Comparison of ENCODE assay signal across 8 cellular contexts in genomic region chr5:119452373-119453044, GRCh38. TPM values are rescaled to one million over a fixed set of nuclear protein-coding genes. Genes with fewer than 3 reads are reported as not detected.
A peak's percentile ranks its signal among the peaks of the same experiment; 100 is the strongest.
DNase-seq lines count a peak whose midpoint lies in the region; ATAC-seq and TF ChIP-seq lines count a peak whose summit lies in the region.

A gene with protein sequence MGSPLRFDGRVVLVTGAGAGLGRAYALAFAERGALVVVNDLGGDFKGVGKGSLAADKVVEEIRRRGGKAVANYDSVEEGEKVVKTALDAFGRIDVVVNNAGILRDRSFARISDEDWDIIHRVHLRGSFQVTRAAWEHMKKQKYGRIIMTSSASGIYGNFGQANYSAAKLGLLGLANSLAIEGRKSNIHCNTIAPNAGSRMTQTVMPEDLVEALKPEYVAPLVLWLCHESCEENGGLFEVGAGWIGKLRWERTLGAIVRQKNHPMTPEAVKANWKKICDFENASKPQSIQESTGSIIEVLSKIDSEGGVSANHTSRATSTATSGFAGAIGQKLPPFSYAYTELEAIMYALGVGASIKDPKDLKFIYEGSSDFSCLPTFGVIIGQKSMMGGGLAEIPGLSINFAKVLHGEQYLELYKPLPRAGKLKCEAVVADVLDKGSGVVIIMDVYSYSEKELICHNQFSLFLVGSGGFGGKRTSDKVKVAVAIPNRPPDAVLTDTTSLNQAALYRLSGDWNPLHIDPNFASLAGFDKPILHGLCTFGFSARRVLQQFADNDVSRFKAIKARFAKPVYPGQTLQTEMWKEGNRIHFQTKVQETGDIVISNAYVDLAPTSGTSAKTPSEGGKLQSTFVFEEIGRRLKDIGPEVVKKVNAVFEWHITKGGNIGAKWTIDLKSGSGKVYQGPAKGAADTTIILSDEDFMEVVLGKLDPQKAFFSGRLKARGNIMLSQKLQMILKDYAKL (plus strand): TSS chr5:119452497. CDS start chr5:119452576, 79 bp downstream.

- H3K4me3 Mint-ChIP-seq in activated T-helper 1 cell treated with anti-CD3 and anti-CD28 coated beads, Interleukin-12 subunit alpha, Interleukin-12 subunit beta, Interleukin-2, Interleukin-4 antibody, amounts not matched to agents 30 ng/mL and 10 ng/mL and 1 ng/mL, durations not matched to agents 14 hours and 24 hours and 36 hours = peak within 1 kb of the TSS; percentile 93
- peak within 1 kb of the TSS; percentile 86 to 98 (median 92) for H3K4me3 Mint-ChIP-seq in naive thymus-derived CD4-positive, alpha-beta T cell
- peak within 1 kb of the TSS; percentile 92 to 97 for H3K4me3 Mint-ChIP-seq in stimulated activated naive B cell treated with anti-CD40 and anti-IgM and Interleukin-4, amounts not matched to agents 10 μg/mL and 1 μg/mL and 100 μg/mL, for 72 hours

- no peaks in the 10 kb centered on the region for H3K27me3 ChIP-seq in fibroblast of lung (ENCODE audit: control insufficient read depth, insufficient read depth, low read length)
- no peaks in the 10 kb centered on the region for H3K27me3 ChIP-seq in naive thymus-derived CD4-positive, alpha-beta T cell (ENCODE audit: control insufficient read depth in 2 of 2, insufficient read depth in 2 of 2, low read length in 2 of 2)

- no peak for TF ChIP-seq CTCF in fibroblast of lung (conservative IDR thresholded peaks at IDR 0.05 in 1 of 2, IDR thresholded peaks at IDR 0.05 in 1 of 2; ENCODE audit: low read depth in 1 of 2, low read length in 2 of 2)

- peaks cover 8% of the 10 kb centered on the region for H3K27me3 Mint-ChIP-seq in activated T-helper 1 cell treated with anti-CD3 and anti-CD28 coated beads, Interleukin-12 subunit alpha, Interleukin-12 subunit beta, Interleukin-2, Interleukin-4 antibody, amounts not matched to agents 30 ng/mL and 10 ng/mL and 1 ng/mL, durations not matched to agents 14 hours and 24 hours and 36 hours (ENCODE audit: insufficient read depth)
- peaks cover 0 to 17% (median 0%) of the 10 kb centered on the region in 5 donors for H3K27me3 Mint-ChIP-seq in naive thymus-derived CD4-positive, alpha-beta T cell
- H3K27me3 Mint-ChIP-seq in stimulated activated naive B cell treated with anti-CD40 and anti-IgM and Interleukin-4, amounts not matched to agents 10 μg/mL and 1 μg/mL and 100 μg/mL, for 72 hours = no peaks in the 10 kb centered on the region

- peak within 1 kb of the TSS; percentile 58 to 78 (median 68) for H3K4me3 ChIP-seq in fibroblast of lung (replicated peaks in 1 of 4; ENCODE audit: control extremely low read depth in 1 of 4, insufficient read depth in 1 of 4, low read depth in 3 of 4, low read length in 4 of 4)
- peak within 1 kb of the TSS; percentile 86 for H3K4me3 ChIP-seq in naive thymus-derived CD4-positive, alpha-beta T cell (ENCODE audit: low read length)

- peak; percentile 92 for ATAC-seq in GM21786 (IDR thresholded peaks at IDR 0.05; ENCODE audit: unreplicated experiment)
- ATAC-seq in naive thymus-derived CD4-positive, alpha-beta T cell = peak; percentile 94
- peak; percentile 97 for ATAC-seq in stimulated activated naive B cell treated with anti-CD40 and anti-IgM and Interleukin-4, amounts not matched to agents 10 μg/mL and 1 μg/mL and 100 μg/mL, for 72 hours (replicated peaks)

- H3K79me2 ChIP-seq in fibroblast of lung (ENCODE audit: control insufficient read depth, insufficient read depth, low read length) = peaks cover 1% of the 10 kb centered on the region

- peaks cover 9% of the 10 kb centered on the region for H3K36me3 Mint-ChIP-seq in activated T-helper 1 cell treated with anti-CD3 and anti-CD28 coated beads, Interleukin-12 subunit alpha, Interleukin-12 subunit beta, Interleukin-2, Interleukin-4 antibody, amounts not matched to agents 30 ng/mL and 10 ng/mL and 1 ng/mL, durations not matched to agents 14 hours and 24 hours and 36 hours (ENCODE audit: low read depth)
- H3K36me3 Mint-ChIP-seq in naive thymus-derived CD4-positive, alpha-beta T cell = peaks cover 0 to 15% (median 8%) of the 10 kb centered on the region in 5 donors
- H3K36me3 Mint-ChIP-seq in stimulated activated naive B cell treated with anti-CD40 and anti-IgM and Interleukin-4, amounts not matched to agents 10 μg/mL and 1 μg/mL and 100 μg/mL, for 72 hours = peaks cover 15 to 18% of the 10 kb centered on the region in 2 donors

- peak within 1 kb of the TSS; percentile 47 for H2AFZ ChIP-seq in fibroblast of lung (ENCODE audit: low read length)

- H3K27ac ChIP-seq in KOPT-K1 (ENCODE audit: low read depth, low read length, poor library complexity, severe bottlenecking) = peak within 1 kb of the TSS; percentile 75
- peak within 1 kb of the TSS; percentile 65 for H3K27ac ChIP-seq in fibroblast of lung (ENCODE audit: insufficient read depth, low read length)
- H3K27ac ChIP-seq in naive thymus-derived CD4-positive, alpha-beta T cell (ENCODE audit: low read depth, low read length) = peak within 1 kb of the TSS; percentile 84

- peak within 1 kb of the TSS; percentile 58 for H3K9ac ChIP-seq in fibroblast of lung (ENCODE audit: insufficient read depth, low read length)

- intact Hi-C loops in activated T-helper 1 cell treated with anti-CD3 and anti-CD28 coated beads, Interleukin-12 subunit alpha, Interleukin-12 subunit beta, Interleukin-2, Interleukin-4 antibody, amounts not matched to agents 30 ng/mL and 10 ng/mL and 1 ng/mL, durations not matched to agents 14 hours and 24 hours and 36 hours (cut with micrococcal nuclease) = loop anchor here (1.0 to 5.0 kb wide), 4 partner anchors 185 to 464 kb away; partner anchors contain the start of gene DTWD2
- intact Hi-C loops in naive thymus-derived CD4-positive, alpha-beta T cell (cut with micrococcal nuclease) = loop anchor here (1.0 to 2.0 kb wide), 3 partner anchors 184 to 464 kb away; partner anchors contain the start of gene DTWD2 (in 1 of the 2)

- H3K36me3 ChIP-seq in KOPT-K1 (ENCODE audit: insufficient read depth, low read length) (peaks cover 7% of the 10 kb centered on the region; the same call in 1 of the 2 replicates), fibroblast of lung (ENCODE audit: control insufficient read depth, insufficient read depth, low read length) (no peaks in the 10 kb centered on the region)
- H3K36me3 ChIP-seq in naive thymus-derived CD4-positive, alpha-beta T cell (ENCODE audit: control insufficient read depth in 2 of 3, insufficient read depth in 3 of 3, low read length in 3 of 3) = peaks cover 0 to 4% (median 0%) of the 10 kb centered on the region in 3 experiments

- H3K9me3 ChIP-seq in KOPT-K1 (ENCODE audit: insufficient read depth, low read length, poor library complexity, severe bottlenecking) = peaks cover 20% of the 10 kb centered on the region
- no peaks in the 10 kb centered on the region for H3K9me3 ChIP-seq in fibroblast of lung (ENCODE audit: control insufficient read depth, insufficient read depth, low read depth, low read length)
- H3K9me3 ChIP-seq in naive thymus-derived CD4-positive, alpha-beta T cell (ENCODE audit: control insufficient read depth in 2 of 3, low read length in 3 of 3) = no peaks in the 10 kb centered on the region

- H4K20me1 ChIP-seq in fibroblast of lung (ENCODE audit: control insufficient read depth, extremely low read depth, insufficient read depth, low read length) = no peaks in the 10 kb centered on the region

- H3K4me2 ChIP-seq in fibroblast of lung (ENCODE audit: extremely low read depth, insufficient read depth, low read length) = peak within 1 kb of the TSS; percentile 80

- H3K4me1 ChIP-seq in fibroblast of lung (ENCODE audit: control insufficient read depth, extremely low read depth, insufficient read depth, low read length) = no peaks in the 10 kb centered on the region
- H3K4me1 ChIP-seq in naive thymus-derived CD4-positive, alpha-beta T cell (ENCODE audit: control insufficient read depth in 2 of 2, insufficient read depth in 2 of 2, low read length in 2 of 2) = peaks cover 5 to 9% of the 10 kb centered on the region in 2 donors

- peaks cover 20% of the 10 kb centered on the region for H3K4me1 Mint-ChIP-seq in activated T-helper 1 cell treated with anti-CD3 and anti-CD28 coated beads, Interleukin-12 subunit alpha, Interleukin-12 subunit beta, Interleukin-2, Interleukin-4 antibody, amounts not matched to agents 30 ng/mL and 10 ng/mL and 1 ng/mL, durations not matched to agents 14 hours and 24 hours and 36 hours (ENCODE audit: low read depth)
- H3K4me1 Mint-ChIP-seq in naive thymus-derived CD4-positive, alpha-beta T cell = peaks cover 11 to 24% (median 20%) of the 10 kb centered on the region in 7 donors
- H3K4me1 Mint-ChIP-seq in stimulated activated naive B cell treated with anti-CD40 and anti-IgM and Interleukin-4, amounts not matched to agents 10 μg/mL and 1 μg/mL and 100 μg/mL, for 72 hours = peaks cover 27 to 58% of the 10 kb centered on the region in 2 donors

- H3K27ac Mint-ChIP-seq in activated T-helper 1 cell treated with anti-CD3 and anti-CD28 coated beads, Interleukin-12 subunit alpha, Interleukin-12 subunit beta, Interleukin-2, Interleukin-4 antibody, amounts not matched to agents 30 ng/mL and 10 ng/mL and 1 ng/mL, durations not matched to agents 14 hours and 24 hours and 36 hours = peak within 1 kb of the TSS; percentile 88
- peak within 1 kb of the TSS; percentile 80 to 94 (median 86) for H3K27ac Mint-ChIP-seq in naive thymus-derived CD4-positive, alpha-beta T cell
- peak within 1 kb of the TSS; percentile 94 for H3K27ac Mint-ChIP-seq in stimulated activated naive B cell treated with anti-CD40 and anti-IgM and Interleukin-4, amounts not matched to agents 10 μg/mL and 1 μg/mL and 100 μg/mL, for 72 hours

- H3K9me3 Mint-ChIP-seq in activated T-helper 1 cell treated with anti-CD3 and anti-CD28 coated beads, Interleukin-12 subunit alpha, Interleukin-12 subunit beta, Interleukin-2, Interleukin-4 antibody, amounts not matched to agents 30 ng/mL and 10 ng/mL and 1 ng/mL, durations not matched to agents 14 hours and 24 hours and 36 hours = no peaks in the 10 kb centered on the region
- H3K9me3 Mint-ChIP-seq in naive thymus-derived CD4-positive, alpha-beta T cell = peaks cover 0 to 3% (median 0%) of the 10 kb centered on the region in 11 donors
- H3K9me3 Mint-ChIP-seq in stimulated activated naive B cell treated with anti-CD40 and anti-IgM and Interleukin-4, amounts not matched to agents 10 μg/mL and 1 μg/mL and 100 μg/mL, for 72 hours = peaks cover 5 to 8% of the 10 kb centered on the region in 2 donors

- CTCF ChIA-PET in naive thymus-derived CD4-positive, alpha-beta T cell (lab: Charles Lee) = interaction anchor here (0.6 to 2.1 kb wide), 4 partner anchors 18 to 464 kb away, joined by 3 to 9 read pairs (median 4); partner anchors contain the start of gene DTWD2

- POLR2A ChIA-PET in naive thymus-derived CD4-positive, alpha-beta T cell (lab: Charles Lee) = interaction anchor here (0.6 to 1.4 kb wide), 5 partner anchors 10 to 382 kb away, joined by 3 read pairs; partner anchors contain the start of gene DMXL1

- DNase-seq in DMS79 treated with DMSO at 0.1 percent for 48 hours (lab: John Stamatoyannopoulos, UW) (peak; percentile 57), RPMI7951 (ENCODE audit: low read depth) (peak; percentile 82), fibroblast of lung (ENCODE audit: low read depth in 2 of 2) (peak; percentile 88 to 91)
- DNase-seq in activated T-helper 1 cell treated with anti-CD3 and anti-CD28 coated beads, Interleukin-12 subunit alpha, Interleukin-12 subunit beta, Interleukin-2, Interleukin-4 antibody, amounts not matched to agents 30 ng/mL and 10 ng/mL and 1 ng/mL, durations not matched to agents 14 hours and 24 hours and 36 hours (ENCODE audit: low spot score) = peak; percentile 72
- DNase-seq in naive thymus-derived CD4-positive, alpha-beta T cell = peak; percentile 61 to 89 (median 85)
- peak; percentile 81 for DNase-seq in stimulated activated naive B cell treated with anti-CD40 and anti-IgM and Interleukin-4, amounts not matched to agents 10 μg/mL and 1 μg/mL and 100 μg/mL, for 72 hours

RNA-seq across cellular contexts. Expression of the gene that starts here (rescaled TPM):
- 138 and 183 TPM in 2 replicates for total RNA-seq in RPMI7951 (2014; rRNA removed; shearing (Covaris generic))
- total RNA-seq in activated T-helper 1 cell treated with anti-CD3 and anti-CD28 coated beads, Interleukin-12 subunit alpha, Interleukin-12 subunit beta, Interleukin-2, Interleukin-4 antibody, amounts not matched to agents 30 ng/mL and 10 ng/mL and 1 ng/mL, durations not matched to agents 14 hours and 24 hours and 36 hours = 65.6 and 78.2 TPM in 2 replicates
- 201 and 340 TPM in 2 replicates for total RNA-seq in fibroblast of lung
- polyA plus RNA-seq in fibroblast of lung = 162 and 187 TPM in 2 replicates
- polyA plus RNA-seq in fibroblast of lung (2012) = 107 and 113 TPM in 2 replicates
- polyA minus RNA-seq in fibroblast of lung (ENCODE audit: low replicate concordance) = 23.8 and 124 TPM in 2 replicates
- 10 to 100 TPM; 22.5 to 77.2 (median 71.0) TPM for total RNA-seq in naive thymus-derived CD4-positive, alpha-beta T cell
- polyA plus RNA-seq in naive thymus-derived CD4-positive, alpha-beta T cell = 100 to 1,000 TPM in 1 of 2 donors, 10 to 100 TPM in 1; 55.7 to 131 TPM

Comparison
In these comparisons a context has a peak if more than half of its experiments do, and no peak if none do; other contexts are left out.
1. Peak in every context shown above with its lines: DNase-seq, ATAC-seq, H3K4me3 ChIP-seq and H3K27ac ChIP-seq.